ENCODE assay signal across 8 cellular contexts in the genomic region with DNA sequence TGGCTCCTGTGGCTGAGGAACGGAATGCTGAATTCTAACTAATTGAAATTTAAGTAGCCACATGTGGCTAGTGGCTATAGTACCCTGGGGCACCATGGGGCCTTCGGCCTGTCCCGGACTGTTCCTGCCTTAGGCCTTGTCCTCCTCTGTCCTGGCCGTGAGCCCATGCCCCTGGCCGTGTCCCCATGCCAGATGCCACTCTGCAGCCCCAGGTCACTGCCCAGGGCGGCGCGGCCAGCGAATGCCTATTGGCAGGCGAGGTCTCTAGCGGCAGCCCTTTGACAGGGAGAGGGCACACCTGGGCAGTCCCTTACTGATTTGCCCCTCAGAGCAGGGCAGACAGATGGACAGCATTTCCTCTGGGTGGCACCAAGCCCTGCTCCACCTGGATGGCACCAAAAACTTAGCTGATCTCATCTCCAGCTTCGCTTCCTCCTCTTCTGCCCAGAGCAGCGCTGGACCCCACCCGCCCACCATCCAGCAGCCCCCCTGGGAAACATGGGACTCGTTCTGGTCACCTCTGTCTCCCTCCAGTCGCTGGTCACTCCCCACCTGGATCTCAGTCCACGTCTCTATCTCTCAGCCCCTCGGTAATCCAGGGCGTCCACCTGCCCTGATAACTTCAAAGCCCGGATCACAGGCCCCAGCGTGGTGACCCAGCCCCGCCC. TPM values are rescaled to one million over a fixed set of nuclear protein-coding genes. Genes with fewer than 3 reads are reported as not detected.
DNase-seq lines count a peak whose midpoint lies in the region; ATAC-seq and TF ChIP-seq lines count a peak whose summit lies in the region.

No MANE protein-coding gene starts in this region.

- H3K27ac Mint-ChIP-seq in activated naive CD4-positive, alpha-beta T cell treated with anti-CD3 and anti-CD28 coated beads, Interleukin-2, amount 50 U/mL, for 72 hours, result peak overlapping the region; percentile 86 to 96

- H3K36me3 Mint-ChIP-seq in activated naive CD4-positive, alpha-beta T cell treated with anti-CD3 and anti-CD28 coated beads, Interleukin-2, amount 50 U/mL, for 72 hours, result peaks cover 26 to 27% of the 10 kb centered on the region in 2 donors

- DNase-seq in cardiac muscle cell (ENCODE audit: low read depth in 1 of 2, low spot score in 1 of 2) (no peak), Right ventricle myocardium inferior (ENCODE audit: missing footprints) (no peak), lower lobe of right lung (peak; percentile 61), upper lobe of right lung (peak; percentile 72), globus pallidus (ENCODE audit: low spot score) (no peak)
- DNase-seq in activated naive CD4-positive, alpha-beta T cell treated with anti-CD3 and anti-CD28 coated beads, Interleukin-2, amount 50 U/mL, for 72 hours (ENCODE audit: low spot score in 2 of 2), result no peak
- no peak for DNase-seq in central memory CD4-positive, alpha-beta T cell

- TF ChIP-seq CTCF in cardiac muscle cell (IDR thresholded peaks at IDR 0.05; ENCODE audit: low read depth, low read length), result no peak
- TF ChIP-seq CTCF in lower lobe of right lung (IDR thresholded peaks at IDR 0.05), result no peak
- TF ChIP-seq CTCF in upper lobe of right lung (IDR thresholded peaks at IDR 0.05), result no peak

- H3K4me3 ChIP-seq in cardiac muscle cell, result peak overlapping the region; percentile 54
- H3K4me3 ChIP-seq in lower lobe of right lung, result peak overlapping the region; percentile 75
- peak overlapping the region; percentile 53 for H3K4me3 ChIP-seq in upper lobe of right lung

- H3K27me3 ChIP-seq in cardiac muscle cell, result peaks cover 2% of the 10 kb centered on the region
- H3K27me3 ChIP-seq in lower lobe of right lung (ENCODE audit: low read depth), result no peaks in the 10 kb centered on the region
- no peaks in the 10 kb centered on the region for H3K27me3 ChIP-seq in upper lobe of right lung

- no peaks in the 10 kb centered on the region for H3K36me3 ChIP-seq in cardiac muscle cell
- H3K36me3 ChIP-seq in lower lobe of right lung, result no peaks in the 10 kb centered on the region
- H3K36me3 ChIP-seq in upper lobe of right lung, result no peaks in the 10 kb centered on the region

- H3K27ac ChIP-seq in cardiac muscle cell (peak overlapping the region; percentile 53), lower lobe of right lung (peak overlapping the region; percentile 77), upper lobe of right lung (peak overlapping the region; percentile 51)

- no peaks in the 10 kb centered on the region for H3K9me3 Mint-ChIP-seq in activated naive CD4-positive, alpha-beta T cell treated with anti-CD3 and anti-CD28 coated beads, Interleukin-2, amount 50 U/mL, for 72 hours

- H3K4me1 ChIP-seq in cardiac muscle cell (ENCODE audit: low read depth) (peaks cover 18% of the 10 kb centered on the region), lower lobe of right lung (peaks cover 45% of the 10 kb centered on the region), upper lobe of right lung (peaks cover 17% of the 10 kb centered on the region)

- H3K9me3 ChIP-seq in cardiac muscle cell (ENCODE audit: low read depth) (no peaks in the 10 kb centered on the region), lower lobe of right lung (no peaks in the 10 kb centered on the region), upper lobe of right lung (no peaks in the 10 kb centered on the region)

- ATAC-seq in Right ventricle myocardium inferior (no peak), lower lobe of right lung (peak in 1 of 2 donors; percentile 7), upper lobe of right lung (peak; percentile 4), GM18868 (IDR thresholded peaks at IDR 0.05; ENCODE audit: unreplicated experiment) (no peak)
- no peak for ATAC-seq in activated naive CD4-positive, alpha-beta T cell treated with anti-CD3 and anti-CD28 coated beads, Interleukin-2, amount 50 U/mL, for 72 hours

- intact Hi-C loops in Right ventricle myocardium inferior (cut with DNase I) (no loop called here), lower lobe of right lung (cut with DNase I) (no loop called here), upper lobe of right lung (cut with DNase I) (loop anchor here (10.0 kb wide), 1 partner anchor 92 kb away; no protein-coding TSS in a partner anchor)

RNA-seq across cellular contexts. Expression of gene DGKD, which starts 1.1 kb away (rescaled TPM):
- total RNA-seq in cardiac muscle cell (21.3 and 40.0 TPM in 2 replicates), Right ventricle myocardium inferior (29.2 TPM), lower lobe of right lung (69.3 TPM), upper lobe of right lung (86.7 TPM)
- 21.0 and 44.5 TPM in 2 replicates for polyA plus RNA-seq in cardiac muscle cell
- total RNA-seq in activated naive CD4-positive, alpha-beta T cell treated with anti-CD3 and anti-CD28 coated beads, Interleukin-2, amount 50 U/mL, for 72 hours, result 10 to 100 TPM; 63.2 to 94.8 TPM

RNA-seq across cellular contexts. Expression of gene SAG, which starts 45.6 kb away (rescaled TPM):
- total RNA-seq in cardiac muscle cell (not detected in 2 replicates), Right ventricle myocardium inferior (not detected), lower lobe of right lung (not detected), upper lobe of right lung (not detected)
- 0.21 TPM in 1 of 2 replicates, not detected in the other for polyA plus RNA-seq in cardiac muscle cell
- under 1 TPM in 1 of 2 donors, not detected in 1; 0.05 TPM for total RNA-seq in activated naive CD4-positive, alpha-beta T cell treated with anti-CD3 and anti-CD28 coated beads, Interleukin-2, amount 50 U/mL, for 72 hours

Comparison
In these comparisons a context has a peak if more than half of its experiments do, and no peak if none do; other contexts are left out.
1. DNase-seq: peak in lower lobe of right lung (single experiment) and upper lobe of right lung (single experiment); none in cardiac muscle cell (0 of 2), Right ventricle myocardium inferior (single experiment), activated naive CD4-positive, alpha-beta T cell treated with anti-CD3 and anti-CD28 coated beads, Interleukin-2, amount 50 U/mL, for 72 hours (0 of 2), central memory CD4-positive, alpha-beta T cell (single experiment) and globus pallidus (single experiment).
2. Peak in every context shown above with its lines, with median percentiles within 50 percentile points of each other: H3K27ac ChIP-seq and H3K4me3 ChIP-seq.